Comparison of ENCODE assay signal across 8 cellular contexts in genomic region chr19:45467456-45468158, GRCh38. TPM values are rescaled to one million over a fixed set of nuclear protein-coding genes. Genes with fewer than 3 reads are reported as not detected.
DNase-seq lines count a peak whose midpoint lies in the region; FAIRE-seq and TF ChIP-seq lines count a peak whose summit lies in the region.

Gene FOSB (plus strand): TSS chr19:45467996. CDS start chr19:45468587, 591 bp downstream.

- no peaks in the 10 kb centered on the region for H3K9me2 ChIP-seq in MM.1S (replicated peaks; ENCODE audit: insufficient read depth, low read length)

- no CpG with 5 or more reads among the region's 56 CpGs for WGBS in neuronal stem cell (ENCODE audit: extremely low coverage in 2 of 2, insufficient read length in 2 of 2, insufficient replicate concordance in 1 of 2), 2 donors

- H2BK5ac ChIP-seq in neuronal stem cell (ENCODE audit: low read length) = peak within 1 kb of the TSS; percentile 91

- H2AFZ ChIP-seq in MM.1S (ENCODE audit: low read length) = peak within 1 kb of the TSS; percentile 77
- peak within 1 kb of the TSS; percentile 97 for H2AFZ ChIP-seq in neuronal stem cell (ENCODE audit: low read length)

- H3K36me3 ChIP-seq in MM.1S (replicated peaks; ENCODE audit: insufficient read depth, low read length) = no peaks in the 10 kb centered on the region
- no peaks in the 10 kb centered on the region for H3K36me3 ChIP-seq in SJSA1
- no peaks in the 10 kb centered on the region for H3K36me3 ChIP-seq in neuronal stem cell (replicated peaks in 1 of 2; ENCODE audit: control insufficient read depth in 2 of 2, insufficient read depth in 2 of 2, low read length in 2 of 2)
- H3K36me3 ChIP-seq in subcutaneous abdominal adipose tissue (ENCODE audit: control insufficient read depth in 5 of 5, insufficient read depth in 5 of 5, low read length in 5 of 5) = peaks cover 0 to 34% (median 31%) of the 10 kb centered on the region in 5 donors

- peak; percentile 79 for DNase-seq in DMS79 treated with DMSO at 0.1 percent for 48 hours (lab: John Stamatoyannopoulos, UW)
- peak; percentile 92 for DNase-seq in GOT3 (lab: John Stamatoyannopoulos, UW)
- peak; percentile 96 for DNase-seq in MM.1S
- peak; percentile 93 to 95 for DNase-seq in SJSA1 (ENCODE audit: low read depth in 1 of 2, low spot score in 2 of 2)
- DNase-seq in activated naive CD4-positive, alpha-beta T cell treated with Interleukin-2 at 50 U/mL for 16 hours = peak; percentile 93
- DNase-seq in frontal cortex (ENCODE audit: low spot score in 2 of 2) = peak; percentile 97 to 99
- peak; percentile 98 for DNase-seq in neuronal stem cell (ENCODE audit: low spot score)

- H3K79me1 ChIP-seq in neuronal stem cell (ENCODE audit: low read depth, low read length) = no peaks in the 10 kb centered on the region

- H3K18ac ChIP-seq in neuronal stem cell (ENCODE audit: low read length) = peak within 1 kb of the TSS; percentile 95

- peak within 1 kb of the TSS; percentile 82 for H2BK12ac ChIP-seq in neuronal stem cell (ENCODE audit: low read length)

- FAIRE-seq in frontal cortex (lab: Jason Lieb, UNC) = no peak

- H3K9me3 ChIP-seq in MM.1S (replicated peaks; ENCODE audit: insufficient read depth, low read length) (no peaks in the 10 kb centered on the region), SJSA1 (replicated peaks) (no peaks in the 10 kb centered on the region), neuronal stem cell (replicated peaks in 1 of 2; ENCODE audit: control insufficient read depth in 2 of 2, insufficient read depth in 1 of 2, low read depth in 1 of 2, low read length in 2 of 2) (no peaks in the 10 kb centered on the region), subcutaneous abdominal adipose tissue (ENCODE audit: control insufficient read depth in 5 of 5, low read length in 5 of 5) (no peaks in the 10 kb centered on the region)

- peak within 1 kb of the TSS; percentile 82 for H3K23ac ChIP-seq in neuronal stem cell (ENCODE audit: low read depth, low read length, poor library complexity)

- peak within 1 kb of the TSS; percentile 82; the same call in 1 of the 2 replicates for H3K27ac ChIP-seq in MM.1S (ENCODE audit: low read length)
- peak within 1 kb of the TSS; percentile 90 for H3K27ac ChIP-seq in SJSA1
- H3K27ac ChIP-seq in neuronal stem cell (replicated peaks; ENCODE audit: low read length) = peak within 1 kb of the TSS; percentile 41
- H3K27ac ChIP-seq in subcutaneous abdominal adipose tissue (ENCODE audit: low read depth, low read length) = peak within 1 kb of the TSS; percentile 83

- H3K14ac ChIP-seq in neuronal stem cell (ENCODE audit: low read length) = peak within 1 kb of the TSS; percentile 47

- H3K4me2 ChIP-seq in MM.1S (ENCODE audit: low read depth, low read length) (peak within 1 kb of the TSS; percentile 90), neuronal stem cell (ENCODE audit: insufficient read depth, low read length, poor library complexity, severe bottlenecking) (peak within 1 kb of the TSS; percentile 99)

- no peaks in the 10 kb centered on the region for H3K79me2 ChIP-seq in MM.1S (ENCODE audit: low read length)

- H3K9ac ChIP-seq in MM.1S (ENCODE audit: low read length) (peak within 1 kb of the TSS; percentile 90), neuronal stem cell (ENCODE audit: low read depth, low read length, poor library complexity) (peak within 1 kb of the TSS; percentile 83), subcutaneous abdominal adipose tissue (ENCODE audit: low read length in 5 of 5) (peak within 1 kb of the TSS; percentile 81 to 99 (median 94))

- no peaks in the 10 kb centered on the region for H4K20me1 ChIP-seq in MM.1S (ENCODE audit: insufficient read depth, low read length)

- H3K27me3 ChIP-seq in MM.1S (replicated peaks; ENCODE audit: insufficient read depth, low read length) (peaks cover 6% of the 10 kb centered on the region), SJSA1 (replicated peaks) (no peaks in the 10 kb centered on the region), neuronal stem cell (ENCODE audit: control insufficient read depth in 3 of 3, insufficient read depth in 3 of 3, low read depth in 1 of 3, low read length in 3 of 3) (peaks cover 0 to 23% (median 4%) of the 10 kb centered on the region in 3 experiments), subcutaneous abdominal adipose tissue (ENCODE audit: control insufficient read depth in 5 of 5, insufficient read depth in 4 of 5, low read length in 5 of 5) (peaks cover 0 to 9% (median 0%) of the 10 kb centered on the region in 5 donors)

- peaks cover 14% of the 10 kb centered on the region; the same call in 1 of the 2 replicates for H3F3A ChIP-seq in MM.1S (ENCODE audit: insufficient read depth, low read length)

- H3K4me3 ChIP-seq in MM.1S (ENCODE audit: low read length) (peak within 1 kb of the TSS; percentile 83), SJSA1 (peak within 1 kb of the TSS; percentile 49), neuronal stem cell (ENCODE audit: low read length in 2 of 2) (peak within 1 kb of the TSS; percentile 58 to 93), subcutaneous abdominal adipose tissue (ENCODE audit: low read depth in 1 of 5, low read length in 5 of 5) (peak within 1 kb of the TSS; percentile 99 to 100 (median 99))

- no peak within 1 kb of the TSS for H4K8ac ChIP-seq in neuronal stem cell (ENCODE audit: low read depth, low read length)

- no peak within 1 kb of the TSS for H4K91ac ChIP-seq in neuronal stem cell (ENCODE audit: low read depth, low read length, poor library complexity)

- peak within 1 kb of the TSS; percentile 45 for H3K4ac ChIP-seq in neuronal stem cell (ENCODE audit: low read length)

- H3K4me1 ChIP-seq in MM.1S (ENCODE audit: low read length) (no peaks in the 10 kb centered on the region), SJSA1 (replicated peaks) (peaks cover 24% of the 10 kb centered on the region), neuronal stem cell (ENCODE audit: control insufficient read depth in 2 of 2, insufficient read depth in 1 of 2, low read depth in 1 of 2, low read length in 2 of 2) (peaks cover 11 to 18% of the 10 kb centered on the region in 2 donors), subcutaneous abdominal adipose tissue (ENCODE audit: control insufficient read depth in 5 of 5, insufficient read depth in 5 of 5, low read length in 5 of 5) (peaks cover 6 to 47% (median 23%) of the 10 kb centered on the region in 5 donors)

- no peak within 1 kb of the TSS for H2BK120ac ChIP-seq in neuronal stem cell (ENCODE audit: low read depth, low read length)

- TF ChIP-seq CTCF in MM.1S (IDR thresholded peaks at IDR 0.05; ENCODE audit: low read length) = no peak

- peak within 1 kb of the TSS; percentile 86 for H2BK15ac ChIP-seq in neuronal stem cell (ENCODE audit: low read length)

- H2AK5ac ChIP-seq in neuronal stem cell (ENCODE audit: low read depth, low read length) = peak within 1 kb of the TSS; percentile 74

RNA-seq across cellular contexts. Expression of gene FOSB, which starts in this region (rescaled TPM):
- total RNA-seq in SJSA1 (2014; rRNA removed; shearing (Covaris generic)) = 1.1 TPM in 1 of 2 replicates, not detected in the other
- 2.0 TPM for total RNA-seq in frontal cortex
- 8.5 TPM for polyA plus RNA-seq in neuronal stem cell (2013, experiment 1 of 2)
- 8.7 TPM for polyA plus RNA-seq in neuronal stem cell (2013, experiment 2 of 2)

Comparison
In these comparisons a context has a peak if more than half of its experiments do, and no peak if none do; other contexts are left out.
1. Peak in every context shown above with its lines: DNase-seq, H3K4me3 ChIP-seq and H3K27ac ChIP-seq.
2. H3K4me3 ChIP-seq: peak in every context shown above with its lines; median percentile 99 in subcutaneous abdominal adipose tissue; 83 in MM.1S; 76 in neuronal stem cell; 49 in SJSA1.